Comparison of ENCODE assay signal across 1 cellular context in genomic region chr17:82108038-82108998, GRCh38.
TF ChIP-seq lines count a peak whose summit lies in the region.

No MANE protein-coding gene starts in this region.

TF ChIP-seq in H1, 55 proteins besides CTCF, POLR2A, EP300 and RAD21:
- TF ChIP-seq BACH1 (IDR thresholded peaks at IDR 0.05; ENCODE audit: low read length) (no peak), ZNF274 (IDR thresholded peaks at IDR 0.05; ENCODE audit: borderline replicate concordance, extremely low read depth, low read length) (no peak), ATF2 (IDR thresholded peaks at IDR 0.05; ENCODE audit: low read length) (no peak)
